ENCODE assay signal across 12 cellular contexts in genomic region chr9:98120476-98120875, GRCh38. TPM values are rescaled to one million over a fixed set of nuclear protein-coding genes. Genes with fewer than 3 reads are reported as not detected.
DNase-seq lines count a peak whose midpoint lies in the region; ATAC-seq, FAIRE-seq and TF ChIP-seq lines count a peak whose summit lies in the region.
"Had no signal": no experiment of that assay in that cellular context is flagged by ENCODE, and none has a peak within 500 bp of the region (broad histone marks: within the 10 kb centered on the region; RNA-seq: fewer than 3 reads in every experiment).

No MANE protein-coding gene starts in this region.

- H3K36me3 ChIP-seq in DND-41 (ENCODE audit: insufficient read depth, low read length) (peaks cover 21% of the 10 kb centered on the region), smooth muscle cell (ENCODE audit: low read depth) (no peaks in the 10 kb centered on the region)
- H3K36me3 ChIP-seq: thoracic aorta had no signal

- no peaks in the 10 kb centered on the region for H3F3A ChIP-seq in smooth muscle cell (ENCODE audit: low read depth)

- H3K9me3 ChIP-seq in A549 (no peaks in the 10 kb centered on the region), DND-41 (ENCODE audit: insufficient read depth, low read length, severe bottlenecking) (no peaks in the 10 kb centered on the region), smooth muscle cell (replicated peaks; ENCODE audit: low read depth) (no peaks in the 10 kb centered on the region)
- H3K9me3 ChIP-seq: thoracic aorta had no signal

- no peaks in the 10 kb centered on the region for H3K9me3 Mint-ChIP-seq in activated naive CD8-positive, alpha-beta T cell (ENCODE audit: low read depth)
- no peaks in the 10 kb centered on the region for H3K9me3 Mint-ChIP-seq in naive B cell

- peaks cover 52% of the 10 kb centered on the region for H3K4me1 Mint-ChIP-seq in activated naive CD8-positive, alpha-beta T cell (ENCODE audit: low read depth)
- H3K4me1 Mint-ChIP-seq in naive B cell: peaks cover 35 to 48% (median 47%) of the 10 kb centered on the region in 3 donors

- H3K79me2 ChIP-seq in DND-41 (ENCODE audit: insufficient read depth, low read length) (peaks cover 43% of the 10 kb centered on the region), smooth muscle cell (ENCODE audit: low read depth) (no peaks in the 10 kb centered on the region)

- POLR2A ChIA-PET in A549 (lab: Yijun Ruan, JAX): no interaction called here

- H3K27ac ChIP-seq in A549: peak overlapping the region in 1 of 2 experiments; percentile 33; a peak in 1 of 6 replicates
- H3K27ac ChIP-seq in DND-41 (ENCODE audit: low read length): peak overlapping the region; percentile 28; the same call in 1 of the 2 replicates
- no peak overlapping the region for H3K27ac ChIP-seq in smooth muscle cell (ENCODE audit: low read depth)
- H3K27ac ChIP-seq: thoracic aorta had no signal

- ATAC-seq in A549 (no peak), DND-41 (ENCODE audit: insufficient read depth, low read depth) (no peak), naive B cell (ENCODE audit: low read depth in 2 of 2) (no peak)

- H3K36me3 Mint-ChIP-seq in activated naive CD8-positive, alpha-beta T cell: no peaks in the 10 kb centered on the region
- no peaks in the 10 kb centered on the region for H3K36me3 Mint-ChIP-seq in naive B cell

- peak overlapping the region; percentile 87 for H3K4me3 Mint-ChIP-seq in activated naive CD8-positive, alpha-beta T cell
- peak overlapping the region; percentile 83 to 98 (median 88) for H3K4me3 Mint-ChIP-seq in naive B cell

- TF ChIP-seq POLR2A in A549 (IDR thresholded peaks at IDR 0.05; ENCODE audit: low read length): no peak

- H3K27me3 Mint-ChIP-seq in activated naive CD8-positive, alpha-beta T cell: no peaks in the 10 kb centered on the region
- no peaks in the 10 kb centered on the region for H3K27me3 Mint-ChIP-seq in naive B cell

- H3K27me3 ChIP-seq in DND-41 (ENCODE audit: insufficient read depth, low read length, poor library complexity) (no peaks in the 10 kb centered on the region), smooth muscle cell (ENCODE audit: low read depth) (no peaks in the 10 kb centered on the region)

- no peak overlapping the region for H3K9ac ChIP-seq in DND-41 (ENCODE audit: low read depth, low read length)
- H3K9ac ChIP-seq in smooth muscle cell (ENCODE audit: low read depth): no peak overlapping the region

- CTCF ChIA-PET in A549 (lab: Yijun Ruan, JAX): interaction anchor here (0.5 to 1.7 kb wide), 7 partner anchors 9 to 726 kb away, joined by 3 to 7 read pairs (median 4); no protein-coding TSS in a partner anchor

- DNase-seq in A549 (ENCODE audit: low read depth in 1 of 2, low spot score in 1 of 2) (no peak), DND-41 (no peak), naive B cell (no peak), A172 (ENCODE audit: low spot score) (no peak), NCI-H1694 (lab: John Stamatoyannopoulos, UW) (no peak), smooth muscle cell (lab: John Stamatoyannopoulos, UW; ENCODE audit: unreplicated experiment) (no peak), NCI-H446 treated with DMSO at 0.1 percent for 48 hours (lab: John Stamatoyannopoulos, UW) (no peak)
- DNase-seq: activated CD4-positive, CD25-positive, alpha-beta regulatory T cell; stimulated activated CD4-positive, alpha-beta T cell treated with anti-CD3 and anti-CD28 coated beads, Interleukin-1b, Interleukin-23, amount 100 ng/mL, for 48 hours had no signal

- no peak for TF ChIP-seq EP300 in A549 (IDR thresholded peaks at IDR 0.05)

- H2AFZ ChIP-seq in DND-41 (ENCODE audit: low read depth, low read length) (0 out of 2 replicates have a peak overlapping the region, but pooled peaks have one; percentile 16), smooth muscle cell (ENCODE audit: low read depth) (no peak overlapping the region)

- TF ChIP-seq RAD21 in A549 (conservative IDR thresholded peaks at IDR 0.05 in 1 of 2, IDR thresholded peaks at IDR 0.05 in 1 of 2): no peak

- H3K4me2 ChIP-seq in A549 (peak overlapping the region; percentile 26; the same call in 1 of the 3 replicates), DND-41 (ENCODE audit: insufficient read depth, low read length) (peak overlapping the region; percentile 39; the same call in 1 of the 2 replicates), smooth muscle cell (no peak overlapping the region)

- no peak for FAIRE-seq in A549 (lab: Jason Lieb, UNC)
- FAIRE-seq: H54 had no signal

- no peak for TF ChIP-seq CTCF in A549 (IDR thresholded peaks at IDR 0.05)
- TF ChIP-seq CTCF in DND-41 (IDR thresholded peaks at IDR 0.05; ENCODE audit: borderline replicate concordance, extremely low read depth, low read length, poor library complexity, severe bottlenecking): no peak
- no peak for TF ChIP-seq CTCF in smooth muscle cell (IDR thresholded peaks at IDR 0.05; ENCODE audit: borderline replicate concordance, insufficient read depth, poor library complexity, severe bottlenecking)

- WGBS in A549 (ENCODE audit: missing lambda C conversion rate): 65% methylated on average over 3 of the region's 3 CpGs
- 85% methylated on average over 3 of the region's 3 CpGs for whole genome bisulfite sequencing in smooth muscle cell (ENCODE audit: low lambda C conversion rate)

- H3K4me3 ChIP-seq in A549 (no peak overlapping the region), DND-41 (ENCODE audit: low read depth in 1 of 2, low read length in 2 of 2) (no peak overlapping the region), smooth muscle cell (no peak overlapping the region)
- H3K4me3 ChIP-seq: thoracic aorta had no signal

- H4K20me1 ChIP-seq in DND-41 (ENCODE audit: insufficient read depth, low read length) (no peaks in the 10 kb centered on the region), smooth muscle cell (ENCODE audit: low read depth) (no peaks in the 10 kb centered on the region)

- H3K27ac Mint-ChIP-seq in activated naive CD8-positive, alpha-beta T cell: peak overlapping the region; percentile 87
- H3K27ac Mint-ChIP-seq in naive B cell: peak overlapping the region in 4 of 6 donors; percentile 73 to 84 (median 77)

- H3K4me1 ChIP-seq in A549 (peaks cover 19% of the 10 kb centered on the region), DND-41 (ENCODE audit: insufficient read depth, low read length) (peaks cover 48% of the 10 kb centered on the region), smooth muscle cell (ENCODE audit: low read depth) (no peaks in the 10 kb centered on the region)

TF ChIP-seq in A549, 52 proteins besides CTCF, POLR2A, EP300 and RAD21:
- TF ChIP-seq FOSB (CRISPR knock-in tag; IDR thresholded peaks at IDR 0.05): no peak
- TF ChIP-seq ELK1 (IDR thresholded peaks at IDR 0.05; ENCODE audit: low read depth, low read length): no peak
- TF ChIP-seq MAFK (IDR thresholded peaks at IDR 0.05; ENCODE audit: partially characterized antibody): no peak
- no peak for TF ChIP-seq SREBF2 (IDR thresholded peaks at IDR 0.05)
- no peak for TF ChIP-seq ATOH8 (CRISPR knock-in tag; IDR thresholded peaks at IDR 0.05; ENCODE audit: low read depth)
- no peak for TF ChIP-seq SMC3 (IDR thresholded peaks at IDR 0.05)
- TF ChIP-seq POLR2AphosphoS2 (conservative IDR thresholded peaks at IDR 0.05; ENCODE audit: low read length): no peak
- no peak for TF ChIP-seq NFE2L2 (conservative IDR thresholded peaks at IDR 0.05; ENCODE audit: low read length)
- no peak for TF ChIP-seq GATA3 (IDR thresholded peaks at IDR 0.05; ENCODE audit: borderline replicate concordance)
- no peak for TF ChIP-seq PBX3 (IDR thresholded peaks at IDR 0.05)
- no peak for TF ChIP-seq NPAS2 (CRISPR knock-in tag; IDR thresholded peaks at IDR 0.05; ENCODE audit: borderline replicate concordance)

RNA-seq across cellular contexts. Expression of gene TRIM14, which starts 1.5 kb away (rescaled TPM):
- 9.2 and 9.7 TPM in 2 replicates for polyA plus RNA-seq in A549 (2011; rRNA removed)
- polyA plus RNA-seq in A549 (2012; cell fraction: cytosol; rRNA removed): 11.2 and 15.2 TPM in 2 replicates
- 10.8 and 16.6 TPM in 2 replicates for polyA plus RNA-seq in A549 (2012; cell fraction: nucleus; rRNA removed)
- polyA plus RNA-seq in A549 (2017; fragmentation: RNase III; extraction: RNeasy Plus Mini Kit Qiagen cat#74134 plus additional on column Dnase treatment): 8.8 to 10.1 TPM (median 9.1 TPM) in 3 replicates
- polyA minus RNA-seq in A549 (2011; rRNA and poly(A)+ RNA removed): 6.4 TPM in 2 replicates
- polyA plus RNA-seq in naive B cell (ENCODE audit: low read depth in 6 of 6): 10 to 100 TPM; 16.3 to 36.5 (median 20.4) TPM
- total RNA-seq in A172 (2014; rRNA removed; shearing (Covaris generic)): 20.6 and 22.9 TPM in 2 replicates
- 0.40 and 1.2 TPM in 2 replicates for total RNA-seq in smooth muscle cell
- 2.5 and 3.0 TPM in 2 replicates for polyA plus RNA-seq in smooth muscle cell
